23 cellular contexts compared by ENCODE assay signal in genomic region chr7:2254429-2255144, GRCh38.
"Had no signal": no experiment of that assay in that cellular context is flagged by ENCODE, and none has a peak within 500 bp of the region (broad histone marks: within the 10 kb centered on the region; RNA-seq: fewer than 3 reads in every experiment).

No MANE protein-coding gene starts in this region.

- H3K4me3 ChIP-seq: breast epithelium, dorsolateral prefrontal cortex, hepatocyte, left lung, lung, ovary, prostate gland, tibial artery had no signal

- H3K9me3 Mint-ChIP-seq: activated CD4-positive, alpha-beta T cell treated with anti-CD3 and anti-CD28 coated beads, Interleukin-2, amount 10 ng/mL, durations not matched to agents 24 days and 14 days; activated naive CD8-positive, alpha-beta T cell treated with anti-CD3 and anti-CD28 coated beads, Interleukin-2, amount 10 ng/mL, durations not matched to agents 7 days and 5 days; activated T-cell treated with anti-CD3 and anti-CD28 coated beads, Interleukin-2, amount 50 U/mL, for 24 hours; activated T-helper 2 cell treated with anti-CD3 and anti-CD28 coated beads, Interferon-gamma antibody, Interleukin-2, Interleukin-4, amounts not matched to agents 10 μg/mL and 5 μg/mL and 100 μg/mL, durations not matched to agents 14 hours and 24 hours and 36 hours; central memory CD8-positive, alpha-beta T cell; effector memory CD8-positive, alpha-beta T cell; naive thymus-derived CD4-positive, alpha-beta T cell; stimulated activated naive CD8-positive, alpha-beta T cell treated with anti-CD3 and anti-CD28 coated beads, Interleukin-15, amount 100 ng/mL, for 72 hours had no signal

- H3K4me2 ChIP-seq: hepatocyte had no signal

- H3K79me2 ChIP-seq: hepatocyte had no signal

- H3K27me3 ChIP-seq: breast epithelium, dorsolateral prefrontal cortex, hepatocyte, left lung, ovary, tibial artery had no signal

- H3K9me3 ChIP-seq: breast epithelium, left lung, ovary, prostate gland, tibial artery had no signal

- H3K4me3 Mint-ChIP-seq: activated CD4-positive, alpha-beta T cell treated with anti-CD3 and anti-CD28 coated beads, Interleukin-2, amount 10 ng/mL, durations not matched to agents 24 days and 14 days; activated naive CD8-positive, alpha-beta T cell treated with anti-CD3 and anti-CD28 coated beads, Interleukin-2, amount 10 ng/mL, durations not matched to agents 7 days and 5 days; activated T-cell treated with anti-CD3 and anti-CD28 coated beads, Interleukin-2, amount 50 U/mL, for 24 hours; central memory CD8-positive, alpha-beta T cell; naive thymus-derived CD4-positive, alpha-beta T cell had no signal

- ATAC-seq: activated CD4-positive, CD25-positive, alpha-beta regulatory T cell treated with anti-CD3 and anti-CD28 coated beads, Interleukin-2, amount 50 U/mL, for 24 hours; effector memory CD8-positive, alpha-beta T cell; esophagus mucosa; left lung; naive thymus-derived CD4-positive, alpha-beta T cell; stimulated activated naive CD8-positive, alpha-beta T cell treated with anti-CD3 and anti-CD28 coated beads, Interleukin-15, amount 100 ng/mL, for 72 hours had no signal

- H3K27ac Mint-ChIP-seq: activated naive CD8-positive, alpha-beta T cell treated with anti-CD3 and anti-CD28 coated beads, Interleukin-2, amount 10 ng/mL, durations not matched to agents 7 days and 5 days; activated T-cell treated with anti-CD3 and anti-CD28 coated beads, Interleukin-2, amount 50 U/mL, for 24 hours; activated T-helper 2 cell treated with anti-CD3 and anti-CD28 coated beads, Interferon-gamma antibody, Interleukin-2, Interleukin-4, amounts not matched to agents 10 μg/mL and 5 μg/mL and 100 μg/mL, durations not matched to agents 14 hours and 24 hours and 36 hours; naive thymus-derived CD4-positive, alpha-beta T cell had no signal

- DNase-seq: activated CD4-positive, alpha-beta T cell treated with anti-CD3 and anti-CD28 coated beads, Interleukin-2, amount 10 ng/mL, durations not matched to agents 24 days and 14 days; activated naive CD4-positive, alpha-beta T cell; activated naive CD8-positive, alpha-beta T cell treated with anti-CD3 and anti-CD28 coated beads, Interleukin-2, amount 10 ng/mL, durations not matched to agents 7 days and 5 days; activated T-cell treated with anti-CD3 and anti-CD28 coated beads, Interleukin-2, amount 50 U/mL, for 24 hours; amniotic stem cell; dorsolateral prefrontal cortex; effector memory CD8-positive, alpha-beta T cell; foreskin melanocyte; kidney glomerular epithelial cell; naive thymus-derived CD4-positive, alpha-beta T cell; ovary; stimulated activated CD4-positive, alpha-beta T cell treated with anti-CD3 and anti-CD28 coated beads, Interleukin-4, amount 100 ng/mL, for 1 hour; stimulated activated naive CD8-positive, alpha-beta T cell treated with anti-CD3 and anti-CD28 coated beads, Interleukin-15, amount 100 ng/mL, for 72 hours; tibial artery had no signal

- H3K27ac ChIP-seq: breast epithelium, dorsolateral prefrontal cortex, hepatocyte, left lung, ovary, prostate gland, tibial artery had no signal

- H2AFZ ChIP-seq: hepatocyte had no signal

- H3K4me1 ChIP-seq: breast epithelium, prostate gland had no signal

- H3K36me3 ChIP-seq: breast epithelium, ovary, prostate gland had no signal

- H3K27me3 Mint-ChIP-seq: activated CD4-positive, alpha-beta T cell treated with anti-CD3 and anti-CD28 coated beads, Interleukin-2, amount 10 ng/mL, durations not matched to agents 24 days and 14 days; activated naive CD8-positive, alpha-beta T cell treated with anti-CD3 and anti-CD28 coated beads, Interleukin-2, amount 10 ng/mL, durations not matched to agents 7 days and 5 days; activated T-cell treated with anti-CD3 and anti-CD28 coated beads, Interleukin-2, amount 50 U/mL, for 24 hours; central memory CD8-positive, alpha-beta T cell; effector memory CD8-positive, alpha-beta T cell; naive thymus-derived CD4-positive, alpha-beta T cell; stimulated activated naive CD8-positive, alpha-beta T cell treated with anti-CD3 and anti-CD28 coated beads, Interleukin-15, amount 100 ng/mL, for 72 hours had no signal
